ENCODE assay signal across 16 cellular contexts in genomic region chr4:135277980-135278315, GRCh38.
"Had no signal": no experiment of that assay in that cellular context is flagged by ENCODE, and none has a peak within 500 bp of the region (broad histone marks: within the 10 kb centered on the region; RNA-seq: fewer than 3 reads in every experiment).

No MANE protein-coding gene starts in this region.

- H3K27me3 ChIP-seq: ascending aorta, cardiac muscle cell, tibial nerve had no signal

- ATAC-seq: activated CD4-positive, alpha-beta T cell treated with anti-CD3 and anti-CD28 coated beads for 36 hours; activated T-cell treated with anti-CD3 and anti-CD28 coated beads, Interleukin-2, amount 50 U/mL, for 72 hours; left ventricle myocardium superior; right cardiac atrium; stimulated activated memory B cell treated with anti-CD40 and anti-IgM and Interleukin-4, amounts not matched to agents 10 μg/mL and 1 μg/mL and 100 μg/mL, for 72 hours had no signal

- H3K9me3 Mint-ChIP-seq: neural crest cell had no signal

- H3K27me3 Mint-ChIP-seq: activated CD4-positive, alpha-beta memory T cell treated with anti-CD3 and anti-CD28 coated beads, Interleukin-2, amount 10 ng/mL, durations not matched to agents 7 days and 5 days; activated CD4-positive, alpha-beta T cell treated with anti-CD3 and anti-CD28 coated beads for 36 hours; stimulated activated memory B cell treated with anti-CD40 and anti-IgM and Interleukin-4, amounts not matched to agents 10 μg/mL and 1 μg/mL and 100 μg/mL, for 72 hours had no signal

- H3K4me3 Mint-ChIP-seq: activated CD4-positive, alpha-beta memory T cell treated with anti-CD3 and anti-CD28 coated beads, Interleukin-2, amount 10 ng/mL, durations not matched to agents 7 days and 5 days; activated CD4-positive, alpha-beta T cell treated with anti-CD3 and anti-CD28 coated beads for 36 hours; activated T-cell treated with anti-CD3 and anti-CD28 coated beads, Interleukin-2, amount 50 U/mL, for 72 hours; neural crest cell; stimulated activated memory B cell treated with anti-CD40 and anti-IgM and Interleukin-4, amounts not matched to agents 10 μg/mL and 1 μg/mL and 100 μg/mL, for 72 hours had no signal

- H3K4me1 Mint-ChIP-seq: activated CD4-positive, alpha-beta memory T cell treated with anti-CD3 and anti-CD28 coated beads, Interleukin-2, amount 10 ng/mL, durations not matched to agents 7 days and 5 days; activated CD4-positive, alpha-beta T cell treated with anti-CD3 and anti-CD28 coated beads for 36 hours; neural crest cell; stimulated activated memory B cell treated with anti-CD40 and anti-IgM and Interleukin-4, amounts not matched to agents 10 μg/mL and 1 μg/mL and 100 μg/mL, for 72 hours had no signal

- H3K4me1 ChIP-seq: ascending aorta, tibial nerve had no signal

- DNase-seq: activated CD4-positive, alpha-beta memory T cell treated with anti-CD3 and anti-CD28 coated beads, Interleukin-2, amount 10 ng/mL, durations not matched to agents 7 days and 5 days; activated CD4-positive, alpha-beta T cell treated with anti-CD3 and anti-CD28 coated beads for 36 hours; activated CD8-positive, alpha-beta memory T cell treated with anti-CD3 and anti-CD28 coated beads, Interleukin-2, amount 50 U/mL, for 4 hours; activated T-cell treated with anti-CD3 and anti-CD28 coated beads, Interleukin-2, amount 50 U/mL, for 72 hours; left ventricle myocardium superior; posterior cingulate gyrus; right cardiac atrium; SW 1271 had no signal

- H3K36me3 ChIP-seq: ascending aorta, cardiac muscle cell, tibial nerve had no signal

- H3K27ac ChIP-seq: ascending aorta, cardiac muscle cell, tibial nerve had no signal

- H3K36me3 Mint-ChIP-seq: stimulated activated memory B cell treated with anti-CD40 and anti-IgM and Interleukin-4, amounts not matched to agents 10 μg/mL and 1 μg/mL and 100 μg/mL, for 72 hours had no signal

- FAIRE-seq: colon, endothelial cell of umbilical vein, frontal cortex had no signal

- H3K9me3 ChIP-seq: ascending aorta, tibial nerve had no signal

- H3K27ac Mint-ChIP-seq: activated CD4-positive, alpha-beta memory T cell treated with anti-CD3 and anti-CD28 coated beads, Interleukin-2, amount 10 ng/mL, durations not matched to agents 7 days and 5 days; activated CD4-positive, alpha-beta T cell treated with anti-CD3 and anti-CD28 coated beads for 36 hours; activated T-cell treated with anti-CD3 and anti-CD28 coated beads, Interleukin-2, amount 50 U/mL, for 72 hours; stimulated activated memory B cell treated with anti-CD40 and anti-IgM and Interleukin-4, amounts not matched to agents 10 μg/mL and 1 μg/mL and 100 μg/mL, for 72 hours had no signal

- H3K4me3 ChIP-seq: ascending aorta, cardiac muscle cell, tibial nerve had no signal
